ENCODE assay signal across 12 cellular contexts in the genomic region with DNA sequence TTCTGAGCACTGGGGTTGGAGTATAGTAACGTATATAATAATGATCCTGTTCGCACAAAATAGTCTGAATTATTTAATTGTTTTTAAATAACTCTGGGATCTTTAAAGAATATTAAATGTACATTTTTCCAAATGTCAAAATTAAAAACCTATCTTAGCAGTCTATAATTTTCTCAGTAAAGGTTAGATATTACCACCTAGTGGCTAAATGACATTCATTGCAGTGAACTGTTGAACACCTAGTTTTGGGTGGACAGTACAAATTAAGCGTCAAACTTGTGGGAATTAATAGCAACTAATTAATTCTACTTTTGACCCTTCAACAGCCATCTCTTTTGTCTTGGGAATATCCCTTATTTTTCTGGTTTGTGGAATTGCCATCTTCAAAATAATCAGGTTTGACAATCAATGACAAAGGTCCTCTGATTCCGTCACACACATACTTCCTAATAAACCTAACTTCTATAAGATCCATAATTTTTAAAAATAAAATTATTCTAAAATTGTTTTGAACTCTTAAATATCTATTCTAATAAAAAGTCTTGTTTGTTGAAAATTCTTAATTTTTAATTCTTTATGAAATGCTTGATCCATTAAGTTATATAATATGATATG.
A peak's percentile ranks its signal among the peaks of the same experiment; 100 is the strongest.
DNase-seq lines count a peak whose midpoint lies in the region; ATAC-seq and TF ChIP-seq lines count a peak whose summit lies in the region.
"Had no signal": no experiment of that assay in that cellular context is flagged by ENCODE, and none has a peak within 500 bp of the region (broad histone marks: within the 10 kb centered on the region; RNA-seq: fewer than 3 reads in every experiment).

No MANE protein-coding gene starts in this region.

- peak; percentile 29 to 40 for DNase-seq in cardiac muscle cell (ENCODE audit: low read depth in 1 of 2, low spot score in 1 of 2)
- DNase-seq in left ventricle myocardium superior: no peak
- no peak for DNase-seq in Panc1 (ENCODE audit: low read depth, low spot score)
- peak; percentile 13 for DNase-seq in fibroblast of villous mesenchyme (ENCODE audit: low read depth)
- DNase-seq in upper lobe of right lung: no peak
- DNase-seq in stimulated activated CD4-positive, alpha-beta T cell treated with anti-CD3 and anti-CD28 coated beads, Interleukin-2, amount 100 ng/mL, for 48 hours: no peak
- DNase-seq in stimulated activated CD4-positive, alpha-beta T cell treated with anti-CD3 and anti-CD28 coated beads, Interleukin-12 subunit alpha, Interleukin-12 subunit beta, amount 100 ng/mL, for 4 hours: no peak
- DNase-seq: activated CD4-positive, alpha-beta T cell treated with anti-CD3 and anti-CD28 coated beads for 1 hour; CD4-positive, alpha-beta memory T cell; KG1; naive B cell had no signal

- H3K27me3 ChIP-seq in cardiac muscle cell (no peaks in the 10 kb centered on the region), Panc1 (ENCODE audit: control insufficient read depth, insufficient read depth, low read length) (no peaks in the 10 kb centered on the region), upper lobe of right lung (no peaks in the 10 kb centered on the region)

- H3K4me1 ChIP-seq in cardiac muscle cell (ENCODE audit: low read depth) (peaks cover 36% of the 10 kb centered on the region), Panc1 (ENCODE audit: control insufficient read depth, insufficient read depth, low read length) (no peaks in the 10 kb centered on the region; the same call in 1 of the 2 replicates), upper lobe of right lung (no peaks in the 10 kb centered on the region)

- in situ Hi-C loops in Panc1 (cut with HindIII; ENCODE audit: low pct_unique_long_range_greater_than_20kb, low sequenced_read_pairs): no loop called here

- no peak for ATAC-seq in left ventricle myocardium superior
- ATAC-seq in Panc1: no peak
- no peak for ATAC-seq in upper lobe of right lung
- ATAC-seq in HG03025 (IDR thresholded peaks at IDR 0.05; ENCODE audit: low FRiP score, unreplicated experiment): no peak

- H3K27ac ChIP-seq in cardiac muscle cell (no peak overlapping the region), Panc1 (ENCODE audit: low read length) (no peak overlapping the region; the same call in 1 of the 2 replicates), upper lobe of right lung (no peak overlapping the region)

- peak; percentile 60 for TF ChIP-seq CTCF in cardiac muscle cell (IDR thresholded peaks at IDR 0.05; ENCODE audit: low read depth, low read length)
- peak; percentile 63; the same call in 1 of the 2 replicates for TF ChIP-seq CTCF in Panc1 (IDR thresholded peaks at IDR 0.05)
- peak; percentile 59 for TF ChIP-seq CTCF in fibroblast of villous mesenchyme (IDR thresholded peaks at IDR 0.05; ENCODE audit: insufficient read depth, low read depth, low read length)
- TF ChIP-seq CTCF in upper lobe of right lung (IDR thresholded peaks at IDR 0.05): peak; percentile 36

- CTCF ChIA-PET in Panc1 (lab: Charles Lee): interaction anchor here (0.6 kb wide), 1 partner anchor 826 kb away, joined by 4 read pairs; a partner anchor contains a TSS

- no TSS peak for BruUV-seq in Panc1 (replicated peaks; lab: Mats Ljungman, UMichigan)

- intact Hi-C loops in left ventricle myocardium superior (cut with micrococcal nuclease): no loop called here
- intact Hi-C loops in Panc1 (cut with micrococcal nuclease; ENCODE audit: unreplicated experiment): loop anchor here (10.0 kb wide), 1 partner anchor 606 kb away; no protein-coding TSS in a partner anchor
- intact Hi-C loops in upper lobe of right lung (cut with DNase I): loop anchor here (10.0 kb wide), 1 partner anchor 1046 kb away; no protein-coding TSS in a partner anchor

- no peak overlapping the region for H3K4me3 ChIP-seq in cardiac muscle cell
- no peak overlapping the region for H3K4me3 ChIP-seq in Panc1 (ENCODE audit: low read depth in 2 of 2, low read length in 2 of 2)
- H3K4me3 ChIP-seq in fibroblast of villous mesenchyme (ENCODE audit: low read depth, low read length): no peak overlapping the region
- H3K4me3 ChIP-seq in upper lobe of right lung: no peak overlapping the region

- POLR2A ChIA-PET in Panc1 (lab: Charles Lee): no interaction called here

- H3K36me3 ChIP-seq in cardiac muscle cell: no peaks in the 10 kb centered on the region
- H3K36me3 ChIP-seq in Panc1 (ENCODE audit: control insufficient read depth, insufficient read depth, low read length): no peaks in the 10 kb centered on the region; the same call in 1 of the 2 replicates
- no peaks in the 10 kb centered on the region for H3K36me3 ChIP-seq in upper lobe of right lung

- H3K9me3 ChIP-seq in cardiac muscle cell (ENCODE audit: low read depth): no peaks in the 10 kb centered on the region
- no peaks in the 10 kb centered on the region for H3K9me3 ChIP-seq in Panc1 (ENCODE audit: control insufficient read depth, insufficient read depth, low read depth, low read length)
- H3K9me3 ChIP-seq in upper lobe of right lung: no peaks in the 10 kb centered on the region

Comparison
In these comparisons a context has a peak if more than half of its experiments do, and no peak if none do; other contexts are left out.
1. DNase-seq: peak in cardiac muscle cell (2 of 2) and fibroblast of villous mesenchyme (single experiment); none in left ventricle myocardium superior (single experiment), Panc1 (single experiment), upper lobe of right lung (single experiment), stimulated activated CD4-positive, alpha-beta T cell treated with anti-CD3 and anti-CD28 coated beads, Interleukin-2, amount 100 ng/mL, for 48 hours (0 of 2) and stimulated activated CD4-positive, alpha-beta T cell treated with anti-CD3 and anti-CD28 coated beads, Interleukin-12 subunit alpha, Interleukin-12 subunit beta, amount 100 ng/mL, for 4 hours (single experiment).
2. Peak in every context shown above with its lines, with median percentiles within 50 percentile points of each other: CTCF ChIP-seq.